Comparison of ENCODE assay signal across 16 cellular contexts in genomic region chr20:51403465-51404220, GRCh38.
DNase-seq lines count a peak whose midpoint lies in the region; ATAC-seq, FAIRE-seq and TF ChIP-seq lines count a peak whose summit lies in the region.
"Had no signal": no experiment of that assay in that cellular context is flagged by ENCODE, and none has a peak within 500 bp of the region (broad histone marks: within the 10 kb centered on the region; RNA-seq: fewer than 3 reads in every experiment).

No MANE protein-coding gene starts in this region.

- no peaks in the 10 kb centered on the region for H3K9me1 ChIP-seq in K562 (ENCODE audit: control insufficient read depth, insufficient read depth, low read length)

- peaks cover 94% of the 10 kb centered on the region for H3K4me1 Mint-ChIP-seq in activated T-cell treated with anti-CD3 and anti-CD28 coated beads, Interleukin-2, amount 50 U/mL, for 24 hours (ENCODE audit: low read depth)
- H3K4me1 Mint-ChIP-seq in activated T-cell treated with anti-CD3 and anti-CD28 coated beads, Interleukin-2, amount 50 U/mL, for 4 hours (ENCODE audit: low read depth), result peaks cover 90% of the 10 kb centered on the region

- no peak for DNase-seq in activated T-cell treated with anti-CD3 and anti-CD28 coated beads, Interleukin-2, amount 50 U/mL, for 24 hours
- no peak for DNase-seq in activated T-cell treated with anti-CD3 and anti-CD28 coated beads, Interleukin-2, amount 50 U/mL, for 4 hours
- DNase-seq in OCI-LY7 (ENCODE audit: low spot score) (no peak), K562 (ENCODE audit: extremely low read depth in 1 of 4, low spot score in 3 of 4) (peak in 1 of 4 experiments; percentile 30), spleen (no peak), GM19239 (ENCODE audit: insufficient read length, low spot score) (no peak)
- DNase-seq in activated effector memory CD4-positive, alpha-beta T cell treated with Interleukin-2 at 50 U/mL for 16 hours, result no peak
- DNase-seq: activated CD4-positive, alpha-beta T cell treated with anti-CD3 and anti-CD28 coated beads for 1 hour; COR-L47; GOT3; kidney glomerular epithelial cell; NCI-H2107 had no signal

- peak; percentile 62 for TF ChIP-seq CTCF in OCI-LY7 (conservative IDR thresholded peaks at IDR 0.05; ENCODE audit: low read length)
- peak in 2 of 3 experiments; percentile 20 to 37; a peak in 1 of 6 replicates for TF ChIP-seq CTCF in K562 (IDR thresholded peaks at IDR 0.05 in 2 of 3, conservative IDR thresholded peaks at IDR 0.05 in 1 of 3; ENCODE audit: insufficient read depth in 2 of 3, low read depth in 1 of 3, low read length in 3 of 3)
- TF ChIP-seq CTCF in spleen (IDR thresholded peaks at IDR 0.05 in 8 of 11, conservative IDR thresholded peaks at IDR 0.05 in 3 of 11), result no peak

- peak in 1 of 2 experiments; percentile 32; a peak in 2 of 4 replicates for TF ChIP-seq RAD21 in K562 (CRISPR knock-in tag; conservative IDR thresholded peaks at IDR 0.05 in 1 of 2, IDR thresholded peaks at IDR 0.05 in 1 of 2)

- H3K27ac ChIP-seq in OCI-LY7 (ENCODE audit: low read depth, low read length, poor library complexity, severe bottlenecking) (peak overlapping the region; percentile 89), K562 (ENCODE audit: extremely low read depth, low read depth, low read length) (no peak overlapping the region), spleen (peak overlapping the region; percentile 41 to 94 (median 82))
- H3K27ac ChIP-seq: breast epithelium, hepatocyte had no signal

- 69% methylated on average over 9 of the region's 9 CpGs for WGBS in K562 (ENCODE audit: insufficient coverage, low coverage, missing lambda C conversion rate)
- 86 to 95% (median 93%) methylated on average over 7 to 9 of the region's 9 CpGs for WGBS in spleen, 5 donors

- ATAC-seq in activated T-cell treated with anti-CD3 and anti-CD28 coated beads, Interleukin-2, amount 50 U/mL, for 4 hours, result no peak
- peak; percentile 69; the same call in 2 of the 3 replicates for ATAC-seq in K562
- no peak for ATAC-seq in GM21619 (IDR thresholded peaks at IDR 0.05; ENCODE audit: unreplicated experiment)

- in situ Hi-C loops in K562 (cut with MboI), result no loop called here

- H3K36me3 Mint-ChIP-seq in activated T-cell treated with anti-CD3 and anti-CD28 coated beads, Interleukin-2, amount 50 U/mL, for 24 hours (ENCODE audit: low read depth), result peaks cover 98% of the 10 kb centered on the region
- peaks cover 38% of the 10 kb centered on the region for H3K36me3 Mint-ChIP-seq in activated T-cell treated with anti-CD3 and anti-CD28 coated beads, Interleukin-2, amount 50 U/mL, for 4 hours (ENCODE audit: insufficient read depth)

- BruUV-seq in OCI-LY7 (replicated peaks; lab: Mats Ljungman, UMichigan) (no TSS peak), K562 (replicated peaks; lab: Mats Ljungman, UMichigan) (no TSS peak)

- H2AFZ ChIP-seq in OCI-LY7 (ENCODE audit: low read length) (no peak overlapping the region), K562 (ENCODE audit: low read depth, low read length) (no peak overlapping the region)
- H2AFZ ChIP-seq: hepatocyte had no signal

- CTCF ChIA-PET in OCI-LY7 (lab: Charles Lee; ENCODE audit: unreplicated experiment) (interaction anchor here (1.9 kb wide), 1 partner anchor 17 kb away, joined by 11 read pairs; no protein-coding TSS in a partner anchor), K562 (lab: Yijun Ruan, JAX; ENCODE audit: low intra/inter-chr PET ratio) (interaction anchor here (1.4 kb wide), 1 partner anchor 191 kb away, joined by 11 read pairs; no protein-coding TSS in a partner anchor)

- H3K79me2 ChIP-seq in OCI-LY7 (ENCODE audit: insufficient read depth, low read depth, low read length) (peaks cover 15% of the 10 kb centered on the region; the same call in 1 of the 2 replicates), K562 (ENCODE audit: control insufficient read depth, insufficient read depth, low read length) (no peaks in the 10 kb centered on the region)
- H3K79me2 ChIP-seq: hepatocyte had no signal

- no peaks in the 10 kb centered on the region for H3K27me3 Mint-ChIP-seq in activated T-cell treated with anti-CD3 and anti-CD28 coated beads, Interleukin-2, amount 50 U/mL, for 24 hours
- no peaks in the 10 kb centered on the region for H3K27me3 Mint-ChIP-seq in activated T-cell treated with anti-CD3 and anti-CD28 coated beads, Interleukin-2, amount 50 U/mL, for 4 hours (ENCODE audit: low read depth)

- H3K27me3 ChIP-seq in K562 (ENCODE audit: control insufficient read depth in 2 of 2, insufficient read depth in 2 of 2, low read length in 2 of 2), result no peaks in the 10 kb centered on the region
- H3K27me3 ChIP-seq in spleen (replicated peaks in 1 of 7), result no peaks in the 10 kb centered on the region
- H3K27me3 ChIP-seq: breast epithelium, hepatocyte had no signal

- H3K4me1 ChIP-seq in OCI-LY7 (ENCODE audit: insufficient read depth, low read length, poor library complexity, severe bottlenecking), result peaks cover 72% of the 10 kb centered on the region
- H3K4me1 ChIP-seq in K562 (replicated peaks in 1 of 2; ENCODE audit: control insufficient read depth in 2 of 2, insufficient read depth in 2 of 2, low read length in 2 of 2), result no peaks in the 10 kb centered on the region; a peak in 2 of 5 replicates
- H3K4me1 ChIP-seq in spleen, result peaks cover 38 to 96% (median 71%) of the 10 kb centered on the region in 6 donors
- H3K4me1 ChIP-seq: breast epithelium had no signal

- H3K4me2 ChIP-seq in OCI-LY7 (ENCODE audit: low read length) (peak overlapping the region; percentile 56), K562 (ENCODE audit: insufficient read depth, low read length) (no peak overlapping the region)
- H3K4me2 ChIP-seq: hepatocyte had no signal

- H3K4me3 Mint-ChIP-seq in activated T-cell treated with anti-CD3 and anti-CD28 coated beads, Interleukin-2, amount 50 U/mL, for 24 hours, result peak overlapping the region; percentile 45
- no peak overlapping the region for H3K4me3 Mint-ChIP-seq in activated T-cell treated with anti-CD3 and anti-CD28 coated beads, Interleukin-2, amount 50 U/mL, for 4 hours

- TF ChIP-seq EP300 in K562 (IDR thresholded peaks at IDR 0.05; ENCODE audit: low read length), result no peak

- H3K27ac Mint-ChIP-seq in activated T-cell treated with anti-CD3 and anti-CD28 coated beads, Interleukin-2, amount 50 U/mL, for 24 hours, result peak overlapping the region; percentile 99

- POLR2A ChIA-PET in OCI-LY7 (lab: Charles Lee), result interaction anchor here (0.7 to 3.2 kb wide), 11 partner anchors 8 to 122 kb away, joined by 3 to 25 read pairs (median 7); no protein-coding TSS in a partner anchor
- POLR2A ChIA-PET in K562 (lab: Yijun Ruan, JAX), result interaction anchor here (0.6 to 1.0 kb wide), 3 partner anchors 26 to 352 kb away, joined by 3 to 4 read pairs (median 3); no protein-coding TSS in a partner anchor

- no peaks in the 10 kb centered on the region for H3K9me2 ChIP-seq in OCI-LY7 (ENCODE audit: insufficient read depth, low read length)

- H3K4me3 ChIP-seq in OCI-LY7 (ENCODE audit: low read depth, low read length, poor library complexity, severe bottlenecking) (no peak overlapping the region), K562 (no peak overlapping the region), spleen (no peak overlapping the region)
- H3K4me3 ChIP-seq: breast epithelium, hepatocyte had no signal

- H4K20me1 ChIP-seq in OCI-LY7 (ENCODE audit: insufficient read depth, low read length) (no peaks in the 10 kb centered on the region), K562 (replicated peaks; ENCODE audit: control insufficient read depth, insufficient read depth, low read length) (0 out of 2 replicates have a peak, but pooled peaks cover 9% of the 10 kb centered on the region)

- H3K9ac ChIP-seq in K562 (ENCODE audit: insufficient read depth in 1 of 2, low read depth in 2 of 2, low read length in 2 of 2), result no peak overlapping the region

- intact Hi-C loops in OCI-LY7 (cut with micrococcal nuclease; ENCODE audit: unreplicated experiment) (loop anchor here (1.0 to 5.0 kb wide), 3 partner anchors 20 to 139 kb away; partner anchors contain the start of gene NFATC2), K562 (cut with micrococcal nuclease) (no loop called here), spleen (cut with DNase I; ENCODE audit: low total_unique reads) (loop anchor here (10.0 kb wide), 1 partner anchor 121 kb away; no protein-coding TSS in a partner anchor)

- peaks cover 90% of the 10 kb centered on the region for H3K36me3 ChIP-seq in OCI-LY7 (ENCODE audit: insufficient read depth, low read length)
- H3K36me3 ChIP-seq in K562 (ENCODE audit: control insufficient read depth, insufficient read depth, low read length), result peaks cover 33% of the 10 kb centered on the region
- H3K36me3 ChIP-seq in spleen, result peaks cover 0 to 24% (median 5%) of the 10 kb centered on the region in 6 donors
- H3K36me3 ChIP-seq: breast epithelium had no signal

- FAIRE-seq in K562 (lab: Jason Lieb, UNC) (peak; percentile 52), GM19239 (lab: Jason Lieb, UNC) (no peak)
- FAIRE-seq: urothelium cell line had no signal

- peaks cover 2% of the 10 kb centered on the region for H3K9me3 Mint-ChIP-seq in activated T-cell treated with anti-CD3 and anti-CD28 coated beads, Interleukin-2, amount 50 U/mL, for 24 hours
- no peaks in the 10 kb centered on the region for H3K9me3 Mint-ChIP-seq in activated T-cell treated with anti-CD3 and anti-CD28 coated beads, Interleukin-2, amount 50 U/mL, for 4 hours

- no peak for TF ChIP-seq POLR2A in K562 (conservative IDR thresholded peaks at IDR 0.05)
- TF ChIP-seq POLR2A in spleen (IDR thresholded peaks at IDR 0.05), result no peak

- no peaks in the 10 kb centered on the region for H3K9me3 ChIP-seq in OCI-LY7 (ENCODE audit: low read length)
- H3K9me3 ChIP-seq in K562 (replicated peaks; ENCODE audit: control insufficient read depth, insufficient read depth, low read depth, low read length), result no peaks in the 10 kb centered on the region
- no peaks in the 10 kb centered on the region for H3K9me3 ChIP-seq in spleen
- H3K9me3 ChIP-seq: breast epithelium had no signal

TF ChIP-seq in K562, 482 proteins besides CTCF, POLR2A, EP300 and RAD21:
- no peak for TF ChIP-seq LEF1 (IDR thresholded peaks at IDR 0.05)
TF ChIP-seq in K562: peak in this region for 0.

Comparison
In these comparisons a context has a peak if more than half of its experiments do, and no peak if none do; other contexts are left out.
1. CTCF ChIP-seq: peak in OCI-LY7 (single experiment) and K562 (2 of 3); none in spleen (0 of 11).